In the genomic region with DNA sequence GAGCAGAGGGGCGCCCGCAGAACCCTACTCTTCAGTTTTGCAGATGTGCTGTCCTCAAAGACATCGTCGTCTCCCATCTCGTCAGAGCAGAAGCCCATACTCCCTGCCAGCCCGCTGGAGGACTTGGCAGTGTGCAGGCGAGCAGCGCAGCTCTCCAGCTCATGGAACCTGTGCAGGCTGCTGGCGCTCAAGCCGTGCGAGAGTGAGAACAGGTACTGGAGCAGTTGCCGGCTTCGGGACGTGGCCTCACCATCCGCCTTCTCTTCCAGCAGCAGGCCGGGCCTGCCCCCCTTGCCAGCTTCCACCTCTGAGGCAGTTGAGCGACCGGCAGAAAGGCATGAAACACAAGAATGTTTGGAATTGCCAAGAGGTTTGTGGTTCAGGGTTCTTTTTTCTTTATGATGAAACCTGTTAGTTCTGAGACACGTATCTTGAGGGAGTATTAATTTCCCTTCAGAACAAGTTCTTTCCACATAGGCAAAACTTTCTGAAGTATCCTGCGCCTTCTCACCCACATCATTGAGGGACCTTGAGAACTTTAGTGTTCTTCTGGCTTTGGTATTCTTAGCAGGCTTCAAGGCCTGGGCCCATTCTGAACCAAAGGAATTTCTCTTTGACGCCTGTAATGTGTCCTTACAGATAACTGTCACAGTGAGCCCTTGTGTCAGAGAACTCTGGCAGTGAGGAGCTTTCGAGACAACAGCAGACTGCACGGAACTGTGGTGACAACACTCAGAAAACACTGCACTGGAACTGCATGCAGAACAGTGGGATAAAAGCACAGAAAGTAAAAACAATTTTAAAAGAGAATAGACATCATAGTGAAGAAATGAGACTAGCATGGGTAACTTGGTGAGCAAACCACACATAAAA, we compare ENCODE assay signal across 16 cellular contexts.
DNase-seq lines count a peak whose midpoint lies in the region; ATAC-seq and TF ChIP-seq lines count a peak whose summit lies in the region.
"Had no signal": no experiment of that assay in that cellular context is flagged by ENCODE, and none has a peak within 500 bp of the region (broad histone marks: within the 10 kb centered on the region; RNA-seq: fewer than 3 reads in every experiment).

No MANE protein-coding gene starts in this region.

- DNase-seq in GF-D8 (lab: John Stamatoyannopoulos, UW) (peak; percentile 57), Karpas-422 (no peak), choroid plexus epithelial cell (ENCODE audit: low read depth) (peak; percentile 26), osteoblast (ENCODE audit: insufficient read length, low spot score, missing footprints) (peak; percentile 34), NCI-H2227 treated with DMSO at 0.1 percent for 48 hours (lab: John Stamatoyannopoulos, UW) (no peak)
- DNase-seq: activated CD4-positive, CD25-positive, alpha-beta regulatory T cell treated with anti-CD3 and anti-CD28 coated beads, Interleukin-2, amount 50 U/mL, for 72 hours; GDM1; hypothalamus; NCI-H1417 treated with DMSO at 0.1 percent for 48 hours; NCI-H2171 treated with DMSO at 0.1 percent for 48 hours; NCI-H774 had no signal

- H3K9me2 ChIP-seq in Karpas-422 (replicated peaks; ENCODE audit: insufficient read depth, low read length), result no peaks in the 10 kb centered on the region

- H3K4me3 ChIP-seq in Karpas-422 (ENCODE audit: low read length), result peak overlapping the region; percentile 55; the same call in 1 of the 2 replicates
- no peak overlapping the region for H3K4me3 ChIP-seq in choroid plexus epithelial cell (ENCODE audit: low read depth, low read length)
- H3K4me3 ChIP-seq in osteoblast (ENCODE audit: insufficient read depth, low read length), result no peak overlapping the region
- H3K4me3 ChIP-seq: HAP-1, skin epidermis had no signal

- peak overlapping the region; percentile 94 for H3K27ac ChIP-seq in Karpas-422 (ENCODE audit: low read length)
- H3K27ac ChIP-seq in osteoblast (ENCODE audit: low read depth, low read length), result no peak overlapping the region
- H3K27ac ChIP-seq: parathyroid adenoma had no signal

- H3K27me3 ChIP-seq in Karpas-422 (ENCODE audit: low read length) (no peaks in the 10 kb centered on the region), osteoblast (ENCODE audit: insufficient read depth, low read length) (no peaks in the 10 kb centered on the region)

- H3K36me3 ChIP-seq in Karpas-422 (ENCODE audit: insufficient read depth, low read length) (0 out of 2 replicates have a peak, but pooled peaks cover 4% of the 10 kb centered on the region), osteoblast (ENCODE audit: insufficient read depth, low read length) (no peaks in the 10 kb centered on the region)
- H3K36me3 ChIP-seq: HAP-1 had no signal

- H3K79me2 ChIP-seq in Karpas-422 (ENCODE audit: low read length) (peaks cover 60% of the 10 kb centered on the region), osteoblast (ENCODE audit: insufficient read depth, low read length) (no peaks in the 10 kb centered on the region)

- no peaks in the 10 kb centered on the region for H3K9me3 ChIP-seq in Karpas-422 (ENCODE audit: low read length)
- no peaks in the 10 kb centered on the region for H3K9me3 ChIP-seq in osteoblast (ENCODE audit: low read depth, low read length)
- H3K9me3 ChIP-seq: HAP-1 had no signal

- H3K4me1 ChIP-seq in Karpas-422 (ENCODE audit: low read length) (peaks cover 74% of the 10 kb centered on the region), osteoblast (ENCODE audit: insufficient read depth, low read length) (no peaks in the 10 kb centered on the region)
- H3K4me1 ChIP-seq: HAP-1, parathyroid adenoma had no signal

- H2AFZ ChIP-seq in Karpas-422 (ENCODE audit: low read length) (no peak overlapping the region), osteoblast (ENCODE audit: low read length) (no peak overlapping the region)
- H2AFZ ChIP-seq: parathyroid adenoma had no signal

- TF ChIP-seq CTCF in choroid plexus epithelial cell (conservative IDR thresholded peaks at IDR 0.05; ENCODE audit: low read depth, low read length), result no peak
- TF ChIP-seq CTCF in osteoblast (IDR thresholded peaks at IDR 0.05; ENCODE audit: extremely low read depth, low read depth, low read length), result no peak

- H4K20me1 ChIP-seq in Karpas-422 (ENCODE audit: insufficient read depth, low read depth, low read length), result no peaks in the 10 kb centered on the region
- peaks cover 14% of the 10 kb centered on the region for H4K20me1 ChIP-seq in osteoblast (ENCODE audit: insufficient read depth, low read length)

- peak overlapping the region; percentile 80 for H3K4me2 ChIP-seq in Karpas-422 (ENCODE audit: low read depth, low read length, poor library complexity, severe bottlenecking)
- no peak overlapping the region for H3K4me2 ChIP-seq in osteoblast (ENCODE audit: insufficient read depth, low read length)

- no peak for ATAC-seq in GM21737 (IDR thresholded peaks at IDR 0.05; ENCODE audit: unreplicated experiment)
- ATAC-seq in esophagus mucosa, result no peak

- H3K9ac ChIP-seq in Karpas-422 (ENCODE audit: low read length), result peak overlapping the region; percentile 66
- H3K9ac ChIP-seq: parathyroid adenoma had no signal

Comparison
In these comparisons a context has a peak if more than half of its experiments do, and no peak if none do; other contexts are left out.
1. DNase-seq: peak in GF-D8 (single experiment), choroid plexus epithelial cell (single experiment) and osteoblast (single experiment); none in Karpas-422 (single experiment) and NCI-H2227 treated with DMSO at 0.1 percent for 48 hours (single experiment).